In the genomic region with DNA sequence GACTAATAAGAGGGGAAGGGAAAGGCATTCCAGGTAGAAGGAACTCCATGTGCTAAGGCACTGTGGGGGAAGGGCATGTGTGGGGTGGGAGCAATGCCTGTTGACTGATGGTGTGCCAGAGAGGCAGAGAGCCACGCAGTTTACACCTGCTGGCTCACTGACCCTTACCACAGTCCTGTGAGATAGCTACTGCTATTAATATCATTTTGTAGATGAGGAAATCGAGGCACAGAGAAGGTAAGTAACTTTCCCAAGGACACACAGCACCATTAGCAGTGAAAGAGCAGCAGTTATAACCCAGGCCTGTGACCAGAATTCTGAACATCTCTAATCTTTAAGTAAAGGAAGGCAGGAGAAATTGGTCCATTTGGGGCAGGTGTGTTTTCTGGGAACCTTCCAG, we compare ENCODE assay signal across 1 cellular context.
TF ChIP-seq lines count a peak whose summit lies in the region.

No MANE protein-coding gene starts in this region.

TF ChIP-seq in GM12878, 131 proteins besides CTCF, POLR2A, EP300 and RAD21 (continued from another document):
- no peak for TF ChIP-seq TAF1 (IDR thresholded peaks at IDR 0.05; ENCODE audit: borderline replicate concordance, low read depth, low read length)
- no peak for TF ChIP-seq RUNX3 (IDR thresholded peaks at IDR 0.05; ENCODE audit: low read length)
- TF ChIP-seq SMARCA5 (IDR thresholded peaks at IDR 0.05), result 0 out of 2 replicates have a peak, but pooled peaks have one; percentile 40
- TF ChIP-seq ATF7 (IDR thresholded peaks at IDR 0.05; ENCODE audit: low read depth), result no peak
- TF ChIP-seq FOXM1 (IDR thresholded peaks at IDR 0.05; ENCODE audit: low read depth, low read length), result no peak
